2 cellular contexts compared by ENCODE assay signal in the genomic region with DNA sequence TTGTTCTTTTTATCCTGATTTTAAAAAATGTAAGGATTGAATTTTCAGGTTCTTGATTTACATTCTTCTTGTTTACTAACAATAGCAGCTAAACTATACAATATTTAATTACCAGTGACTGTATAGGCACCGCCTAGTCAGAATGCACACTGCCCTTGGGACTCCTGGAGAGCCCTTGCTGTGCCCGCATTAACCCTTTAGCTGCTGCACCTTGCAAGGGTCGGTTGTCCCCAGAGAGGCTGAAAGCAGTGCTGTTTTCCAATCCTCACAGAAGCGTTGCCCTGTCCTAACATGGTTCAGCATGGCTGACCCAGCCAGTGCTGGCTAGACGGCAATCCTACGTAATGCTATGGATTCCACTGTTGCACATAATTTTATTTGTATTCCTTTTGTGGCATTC.
TF ChIP-seq lines count a peak whose summit lies in the region.

No MANE protein-coding gene starts in this region.

TF ChIP-seq in GM23338, 12 proteins besides CTCF, POLR2A, EP300 and RAD21:
- TF ChIP-seq POLR2AphosphoS5 (IDR thresholded peaks at IDR 0.05; ENCODE audit: low read depth) (no peak), STAT1 (IDR thresholded peaks at IDR 0.05; ENCODE audit: unreplicated experiment) (no peak), NANOG (IDR thresholded peaks at IDR 0.05; ENCODE audit: borderline replicate concordance) (no peak), ZNF331 (CRISPR knock-in tag; IDR thresholded peaks at IDR 0.05; ENCODE audit: low read depth) (no peak), JUNB (IDR thresholded peaks at IDR 0.05; ENCODE audit: unreplicated experiment) (no peak), EZH2 (IDR thresholded peaks at IDR 0.05; ENCODE audit: low read depth, unreplicated experiment) (no peak)
- TF ChIP-seq, protein P1, sequence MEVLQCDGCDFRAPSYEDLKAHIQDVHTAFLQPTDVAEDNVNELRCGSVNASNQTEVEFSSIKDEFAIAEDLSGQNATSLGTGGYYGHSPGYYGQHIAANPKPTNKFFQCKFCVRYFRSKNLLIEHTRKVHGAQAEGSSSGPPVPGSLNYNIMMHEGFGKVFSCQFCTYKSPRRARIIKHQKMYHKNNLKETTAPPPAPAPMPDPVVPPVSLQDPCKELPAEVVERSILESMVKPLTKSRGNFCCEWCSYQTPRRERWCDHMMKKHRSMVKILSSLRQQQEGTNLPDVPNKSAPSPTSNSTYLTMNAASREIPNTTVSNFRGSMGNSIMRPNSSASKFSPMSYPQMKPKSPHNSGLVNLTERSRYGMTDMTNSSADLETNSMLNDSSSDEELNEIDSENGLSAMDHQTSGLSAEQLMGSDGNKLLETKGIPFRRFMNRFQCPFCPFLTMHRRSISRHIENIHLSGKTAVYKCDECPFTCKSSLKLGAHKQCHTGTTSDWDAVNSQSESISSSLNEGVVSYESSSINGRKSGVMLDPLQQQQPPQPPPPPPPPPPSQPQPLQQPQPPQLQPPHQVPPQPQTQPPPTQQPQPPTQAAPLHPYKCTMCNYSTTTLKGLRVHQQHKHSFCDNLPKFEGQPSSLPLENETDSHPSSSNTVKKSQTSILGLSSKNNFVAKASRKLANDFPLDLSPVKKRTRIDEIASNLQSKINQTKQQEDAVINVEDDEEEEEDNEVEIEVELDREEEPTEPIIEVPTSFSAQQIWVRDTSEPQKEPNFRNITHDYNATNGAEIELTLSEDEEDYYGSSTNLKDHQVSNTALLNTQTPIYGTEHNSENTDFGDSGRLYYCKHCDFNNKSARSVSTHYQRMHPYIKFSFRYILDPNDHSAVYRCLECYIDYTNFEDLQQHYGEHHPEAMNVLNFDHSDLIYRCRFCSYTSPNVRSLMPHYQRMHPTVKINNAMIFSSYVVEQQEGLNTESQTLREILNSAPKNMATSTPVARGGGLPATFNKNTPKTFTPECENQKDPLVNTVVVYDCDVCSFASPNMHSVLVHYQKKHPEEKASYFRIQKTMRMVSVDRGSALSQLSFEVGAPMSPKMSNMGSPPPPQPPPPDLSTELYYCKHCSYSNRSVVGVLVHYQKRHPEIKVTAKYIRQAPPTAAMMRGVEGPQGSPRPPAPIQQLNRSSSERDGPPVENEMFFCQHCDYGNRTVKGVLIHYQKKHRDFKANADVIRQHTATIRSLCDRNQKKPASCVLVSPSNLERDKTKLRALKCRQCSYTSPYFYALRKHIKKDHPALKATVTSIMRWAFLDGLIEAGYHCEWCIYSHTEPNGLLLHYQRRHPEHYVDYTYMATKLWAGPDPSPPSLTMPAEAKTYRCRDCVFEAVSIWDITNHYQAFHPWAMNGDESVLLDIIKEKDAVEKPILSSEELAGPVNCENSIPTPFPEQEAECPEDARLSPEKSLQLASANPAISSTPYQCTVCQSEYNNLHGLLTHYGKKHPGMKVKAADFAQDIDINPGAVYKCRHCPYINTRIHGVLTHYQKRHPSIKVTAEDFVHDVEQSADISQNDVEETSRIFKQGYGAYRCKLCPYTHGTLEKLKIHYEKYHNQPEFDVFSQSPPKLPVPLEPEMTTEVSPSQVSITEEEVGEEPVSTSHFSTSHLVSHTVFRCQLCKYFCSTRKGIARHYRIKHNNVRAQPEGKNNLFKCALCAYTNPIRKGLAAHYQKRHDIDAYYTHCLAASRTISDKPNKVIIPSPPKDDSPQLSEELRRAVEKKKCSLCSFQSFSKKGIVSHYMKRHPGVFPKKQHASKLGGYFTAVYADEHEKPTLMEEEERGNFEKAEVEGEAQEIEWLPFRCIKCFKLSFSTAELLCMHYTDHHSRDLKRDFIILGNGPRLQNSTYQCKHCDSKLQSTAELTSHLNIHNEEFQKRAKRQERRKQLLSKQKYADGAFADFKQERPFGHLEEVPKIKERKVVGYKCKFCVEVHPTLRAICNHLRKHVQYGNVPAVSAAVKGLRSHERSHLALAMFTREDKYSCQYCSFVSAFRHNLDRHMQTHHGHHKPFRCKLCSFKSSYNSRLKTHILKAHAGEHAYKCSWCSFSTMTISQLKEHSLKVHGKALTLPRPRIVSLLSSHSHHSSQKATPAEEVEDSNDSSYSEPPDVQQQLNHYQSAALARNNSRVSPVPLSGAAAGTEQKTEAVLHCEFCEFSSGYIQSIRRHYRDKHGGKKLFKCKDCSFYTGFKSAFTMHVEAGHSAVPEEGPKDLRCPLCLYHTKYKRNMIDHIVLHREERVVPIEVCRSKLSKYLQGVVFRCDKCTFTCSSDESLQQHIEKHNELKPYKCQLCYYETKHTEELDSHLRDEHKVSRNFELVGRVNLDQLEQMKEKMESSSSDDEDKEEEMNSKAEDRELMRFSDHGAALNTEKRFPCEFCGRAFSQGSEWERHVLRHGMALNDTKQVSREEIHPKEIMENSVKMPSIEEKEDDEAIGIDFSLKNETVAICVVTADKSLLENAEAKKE (CRISPR knock-in tag; IDR thresholded peaks at IDR 0.05) = no peak
- TF ChIP-seq, protein P2, sequence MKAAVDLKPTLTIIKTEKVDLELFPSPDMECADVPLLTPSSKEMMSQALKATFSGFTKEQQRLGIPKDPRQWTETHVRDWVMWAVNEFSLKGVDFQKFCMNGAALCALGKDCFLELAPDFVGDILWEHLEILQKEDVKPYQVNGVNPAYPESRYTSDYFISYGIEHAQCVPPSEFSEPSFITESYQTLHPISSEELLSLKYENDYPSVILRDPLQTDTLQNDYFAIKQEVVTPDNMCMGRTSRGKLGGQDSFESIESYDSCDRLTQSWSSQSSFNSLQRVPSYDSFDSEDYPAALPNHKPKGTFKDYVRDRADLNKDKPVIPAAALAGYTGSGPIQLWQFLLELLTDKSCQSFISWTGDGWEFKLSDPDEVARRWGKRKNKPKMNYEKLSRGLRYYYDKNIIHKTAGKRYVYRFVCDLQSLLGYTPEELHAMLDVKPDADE (IDR thresholded peaks at IDR 0.05) = no peak

TF ChIP-seq in SK-N-SH, 30 proteins besides CTCF, POLR2A, EP300 and RAD21 (continued from another document):
- TF ChIP-seq SMC3 (IDR thresholded peaks at IDR 0.05; ENCODE audit: low read depth, low read length) (no peak), MXI1 (IDR thresholded peaks at IDR 0.05; ENCODE audit: low read depth, low read length) (no peak), TEAD4 (IDR thresholded peaks at IDR 0.05; ENCODE audit: borderline replicate concordance, insufficient read depth) (no peak), JUND (IDR thresholded peaks at IDR 0.05) (no peak), NFIC (IDR thresholded peaks at IDR 0.05; ENCODE audit: borderline replicate concordance) (no peak), FOSL2 (IDR thresholded peaks at IDR 0.05; ENCODE audit: borderline replicate concordance, low read depth) (no peak), RFX5 (IDR thresholded peaks at IDR 0.05; ENCODE audit: low read length) (no peak)
- TF ChIP-seq, protein P3, sequence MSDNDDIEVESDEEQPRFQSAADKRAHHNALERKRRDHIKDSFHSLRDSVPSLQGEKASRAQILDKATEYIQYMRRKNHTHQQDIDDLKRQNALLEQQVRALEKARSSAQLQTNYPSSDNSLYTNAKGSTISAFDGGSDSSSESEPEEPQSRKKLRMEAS (IDR thresholded peaks at IDR 0.05; ENCODE audit: low read depth) = no peak
- TF ChIP-seq, protein P4, sequence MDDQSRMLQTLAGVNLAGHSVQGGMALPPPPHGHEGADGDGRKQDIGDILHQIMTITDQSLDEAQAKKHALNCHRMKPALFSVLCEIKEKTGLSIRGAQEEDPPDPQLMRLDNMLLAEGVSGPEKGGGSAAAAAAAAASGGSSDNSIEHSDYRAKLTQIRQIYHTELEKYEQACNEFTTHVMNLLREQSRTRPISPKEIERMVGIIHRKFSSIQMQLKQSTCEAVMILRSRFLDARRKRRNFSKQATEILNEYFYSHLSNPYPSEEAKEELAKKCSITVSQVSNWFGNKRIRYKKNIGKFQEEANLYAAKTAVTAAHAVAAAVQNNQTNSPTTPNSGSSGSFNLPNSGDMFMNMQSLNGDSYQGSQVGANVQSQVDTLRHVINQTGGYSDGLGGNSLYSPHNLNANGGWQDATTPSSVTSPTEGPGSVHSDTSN (IDR thresholded peaks at IDR 0.05) = no peak
- TF ChIP-seq, protein P5, sequence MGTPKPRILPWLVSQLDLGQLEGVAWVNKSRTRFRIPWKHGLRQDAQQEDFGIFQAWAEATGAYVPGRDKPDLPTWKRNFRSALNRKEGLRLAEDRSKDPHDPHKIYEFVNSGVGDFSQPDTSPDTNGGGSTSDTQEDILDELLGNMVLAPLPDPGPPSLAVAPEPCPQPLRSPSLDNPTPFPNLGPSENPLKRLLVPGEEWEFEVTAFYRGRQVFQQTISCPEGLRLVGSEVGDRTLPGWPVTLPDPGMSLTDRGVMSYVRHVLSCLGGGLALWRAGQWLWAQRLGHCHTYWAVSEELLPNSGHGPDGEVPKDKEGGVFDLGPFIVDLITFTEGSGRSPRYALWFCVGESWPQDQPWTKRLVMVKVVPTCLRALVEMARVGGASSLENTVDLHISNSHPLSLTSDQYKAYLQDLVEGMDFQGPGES (IDR thresholded peaks at IDR 0.05; ENCODE audit: low read depth, low read length) = no peak
